11 cellular contexts compared by ENCODE assay signal in the genomic region with DNA sequence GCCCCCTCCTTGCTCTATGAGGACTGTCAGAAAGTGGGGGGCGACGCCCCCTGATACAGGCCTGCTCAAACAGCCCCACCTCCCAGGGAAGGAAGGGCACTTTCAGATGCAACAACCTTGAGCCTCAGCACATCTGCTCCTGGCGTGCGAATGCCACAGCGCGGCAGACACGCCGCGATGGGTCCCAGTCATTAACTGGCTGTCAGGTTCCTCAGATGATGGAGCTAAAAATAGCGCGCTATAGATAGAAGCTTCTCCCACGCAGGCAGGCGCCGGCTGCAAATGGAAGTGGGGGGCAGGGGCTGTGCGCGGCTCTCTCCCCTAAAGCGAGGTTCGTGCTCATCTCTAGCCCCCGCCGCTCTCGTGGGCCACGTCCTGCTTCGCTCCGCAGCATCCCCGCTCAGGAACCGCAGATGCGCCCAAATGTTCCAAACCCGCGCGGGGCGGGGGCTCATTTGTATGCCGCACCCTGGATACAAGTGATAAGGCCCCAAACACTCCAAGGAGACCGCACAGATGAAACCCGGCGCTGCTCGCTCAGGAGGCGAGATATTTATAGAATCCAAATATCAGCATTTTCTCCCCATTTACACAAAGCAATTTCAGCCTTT. TPM values are rescaled to one million over a fixed set of nuclear protein-coding genes. Genes with fewer than 3 reads are reported as not detected.
A peak's percentile ranks its signal among the peaks of the same experiment; 100 is the strongest.
DNase-seq lines count a peak whose midpoint lies in the region; ATAC-seq, FAIRE-seq and TF ChIP-seq lines count a peak whose summit lies in the region.
"Had no signal": no experiment of that assay in that cellular context is flagged by ENCODE, and none has a peak within 500 bp of the region (broad histone marks: within the 10 kb centered on the region; RNA-seq: fewer than 3 reads in every experiment).

No MANE protein-coding gene starts in this region.

- H3K4me3 ChIP-seq in right lobe of liver, result no peak overlapping the region
- H3K4me3 ChIP-seq in tibial nerve, result peak overlapping the region in 2 of 4 donors; percentile 11 to 28

- WGBS in right lobe of liver (ENCODE audit: insufficient coverage, low coverage, low lambda C conversion rate, missing lambda C conversion rate), result 47% methylated on average over 21 of the region's 37 CpGs
- 9 to 32% methylated on average over 32 to 37 of the region's 37 CpGs for WGBS in tibial nerve, 2 donors

- TF ChIP-seq EP300 in tibial nerve (IDR thresholded peaks at IDR 0.05), result no peak

- intact Hi-C loops in cardiac septum (cut with DNase I) (loop anchor here (1.0 kb wide), 1 partner anchor 11 kb away; no protein-coding TSS in a partner anchor), right lobe of liver (cut with DNase I) (no loop called here)

- H3K27ac ChIP-seq in right lobe of liver (no peak overlapping the region), tibial nerve (no peak overlapping the region)

- H3K4me1 ChIP-seq in right lobe of liver (no peaks in the 10 kb centered on the region), tibial nerve (peaks cover 0 to 10% (median 2%) of the 10 kb centered on the region in 4 donors)

- ATAC-seq in right lobe of liver (no peak), HG02571 (IDR thresholded peaks at IDR 0.05; ENCODE audit: unreplicated experiment) (no peak)

- H3K9me3 ChIP-seq in right lobe of liver, result peaks cover 0 to 3% (median 0%) of the 10 kb centered on the region in 4 donors
- peaks cover 0 to 8% (median 0%) of the 10 kb centered on the region in 4 donors for H3K9me3 ChIP-seq in tibial nerve

- no peak for TF ChIP-seq CTCF in D721Med (IDR thresholded peaks at IDR 0.05; ENCODE audit: insufficient read depth, missing control alignments)
- no peak for TF ChIP-seq CTCF in right lobe of liver (IDR thresholded peaks at IDR 0.05)
- no peak for TF ChIP-seq CTCF in tibial nerve (IDR thresholded peaks at IDR 0.05)

- no peaks in the 10 kb centered on the region for H3K36me3 ChIP-seq in right lobe of liver
- no peaks in the 10 kb centered on the region for H3K36me3 ChIP-seq in tibial nerve

- no peak for TF ChIP-seq POLR2A in right lobe of liver (IDR thresholded peaks at IDR 0.05)
- TF ChIP-seq POLR2A in tibial nerve (IDR thresholded peaks at IDR 0.05), result no peak

- no peak for FAIRE-seq in D721Med (lab: Jason Lieb, UNC)
- FAIRE-seq: bronchial epithelial cell, G401.6 had no signal

- DNase-seq in stimulated activated CD4-positive, alpha-beta T cell treated with anti-CD3 and anti-CD28 coated beads, Interleukin-4, amount 100 ng/mL, for 1 hour, result peak; percentile 3
- no peak for DNase-seq in stimulated activated CD4-positive, alpha-beta T cell treated with anti-CD3 and anti-CD28 coated beads, Interleukin-12 subunit alpha, Interleukin-12 subunit beta, amount 100 ng/mL, for 4 hours
- DNase-seq in OCI-M1 (lab: John Stamatoyannopoulos, UW), result peak; percentile 72
- peak; percentile 84 for DNase-seq in cardiac septum (ENCODE audit: low spot score)
- no peak for DNase-seq in D721Med (ENCODE audit: insufficient read length, low spot score)
- DNase-seq in right lobe of liver, result no peak
- DNase-seq in tibial nerve (ENCODE audit: low spot score in 2 of 2), result no peak
- DNase-seq: NCI-H1105 treated with DMSO at 0.1 percent for 48 hours had no signal

- H3K27me3 ChIP-seq in right lobe of liver, result no peaks in the 10 kb centered on the region
- peaks cover 0 to 23% of the 10 kb centered on the region in 2 donors for H3K27me3 ChIP-seq in tibial nerve

RNA-seq across cellular contexts. Expression of a gene that starts 57.7 kb away (rescaled TPM):
- total RNA-seq in cardiac septum (5.0 TPM), right lobe of liver (under 1 TPM in 4 of 6 experiments, not detected in 2; 0.05 to 0.38 (median 0.22) TPM), tibial nerve (10 to 100 TPM in 3 of 4 donors, 1 to 10 TPM in 1; 4.8 to 25.7 (median 23.2) TPM)
- total RNA-seq: bronchial epithelial cell had no signal

Comparison
In these comparisons a context has a peak if more than half of its experiments do, and no peak if none do; other contexts are left out.
1. DNase-seq: peak in stimulated activated CD4-positive, alpha-beta T cell treated with anti-CD3 and anti-CD28 coated beads, Interleukin-4, amount 100 ng/mL, for 1 hour (single experiment), OCI-M1 (single experiment) and cardiac septum (single experiment); none in stimulated activated CD4-positive, alpha-beta T cell treated with anti-CD3 and anti-CD28 coated beads, Interleukin-12 subunit alpha, Interleukin-12 subunit beta, amount 100 ng/mL, for 4 hours (single experiment), D721Med (single experiment), right lobe of liver (0 of 3) and tibial nerve (0 of 2).